ENCODE assay signal across 1 cellular context in genomic region chr5:142141463-142141862, GRCh38.
TF ChIP-seq lines count a peak whose summit lies in the region.

No MANE protein-coding gene starts in this region.

TF ChIP-seq in GM12878, 131 proteins besides CTCF, POLR2A, EP300 and RAD21 (continued from another document):
- TF ChIP-seq RELB (IDR thresholded peaks at IDR 0.05; ENCODE audit: low read depth) (no peak), PAX5 (IDR thresholded peaks at IDR 0.05; ENCODE audit: borderline replicate concordance, low read depth, low read length) (no peak), SMC3 (IDR thresholded peaks at IDR 0.05; ENCODE audit: borderline replicate concordance, low read length) (no peak), ZNF384 (IDR thresholded peaks at IDR 0.05; ENCODE audit: borderline replicate concordance, low read depth, low read length) (no peak), CEBPB (IDR thresholded peaks at IDR 0.05; ENCODE audit: borderline replicate concordance in 1 of 2, low read depth in 2 of 2, low read length in 2 of 2) (no peak)
